Comparison of ENCODE assay signal across 1 cellular context in genomic region chr7:128739048-128739962, GRCh38.
TF ChIP-seq lines count a peak whose summit lies in the region.

Gene CALU, plus strand, starts transcription at chr7:128739359. Its CDS starts 9,225 bp downstream, at chr7:128748584.

TF ChIP-seq in HEK293, 187 proteins besides CTCF, POLR2A, EP300 and RAD21 (continued from another document):
- 0 out of 2 replicates have a peak, but pooled peaks have one; percentile 32 for TF ChIP-seq REST (tag by site-specific recombination; IDR thresholded peaks at IDR 0.05)
- peak; percentile 68; the same call in 1 of the 2 replicates for TF ChIP-seq KLF16 (tag by site-specific recombination; IDR thresholded peaks at IDR 0.05)
- TF ChIP-seq KLF10 (tag by site-specific recombination; IDR thresholded peaks at IDR 0.05), result 0 out of 2 replicates have a peak, but pooled peaks have one; percentile 38
- TF ChIP-seq TRIM28 (IDR thresholded peaks at IDR 0.05; ENCODE audit: borderline replicate concordance, low read length), result peak; percentile 35; the same call in 1 of the 2 replicates
- no peak for TF ChIP-seq RBAK (tag by site-specific recombination; IDR thresholded peaks at IDR 0.05)
- no peak for TF ChIP-seq ZNF292 (tag by site-specific recombination; IDR thresholded peaks at IDR 0.05; ENCODE audit: borderline replicate concordance, low read depth)
- TF ChIP-seq KLF17 (tag by site-specific recombination; IDR thresholded peaks at IDR 0.05), result peak; percentile 43; the same call in 1 of the 2 replicates
- TF ChIP-seq ZNF621 (tag by site-specific recombination; IDR thresholded peaks at IDR 0.05), result no peak
- peak; percentile 81; the same call in 1 of the 2 replicates for TF ChIP-seq ZNF391 (tag by site-specific recombination; IDR thresholded peaks at IDR 0.05; ENCODE audit: borderline replicate concordance, low read depth)
- 0 out of 2 replicates have a peak, but pooled peaks have one; percentile 38 for TF ChIP-seq GLIS2 (tag by site-specific recombination; IDR thresholded peaks at IDR 0.05)
- TF ChIP-seq ZNF639 (tag by site-specific recombination; IDR thresholded peaks at IDR 0.05), result 0 out of 2 replicates have a peak, but pooled peaks have one; percentile 11
- TF ChIP-seq ZNF792 (tag by site-specific recombination; IDR thresholded peaks at IDR 0.05), result peak; percentile 59; the same call in 1 of the 2 replicates
- peak; percentile 19; the same call in 1 of the 2 replicates for TF ChIP-seq ZNF2 (tag by site-specific recombination; IDR thresholded peaks at IDR 0.05)
- TF ChIP-seq ZNF600 (tag by site-specific recombination; IDR thresholded peaks at IDR 0.05), result peak; percentile 43; the same call in 1 of the 2 replicates
- no peak for TF ChIP-seq ZNF560 (tag by site-specific recombination; IDR thresholded peaks at IDR 0.05; ENCODE audit: borderline replicate concordance)
- TF ChIP-seq ZFP3 (tag by site-specific recombination; IDR thresholded peaks at IDR 0.05; ENCODE audit: low read depth), result no peak
- TF ChIP-seq ZBTB6 (tag by site-specific recombination; IDR thresholded peaks at IDR 0.05), result 0 out of 2 replicates have a peak, but pooled peaks have one; percentile 8
- peak; percentile 96 for TF ChIP-seq ZBTB26 (tag by site-specific recombination; optimal IDR thresholded peaks at IDR 0.05)
